ENCODE assay signal across 17 cellular contexts in the genomic region with DNA sequence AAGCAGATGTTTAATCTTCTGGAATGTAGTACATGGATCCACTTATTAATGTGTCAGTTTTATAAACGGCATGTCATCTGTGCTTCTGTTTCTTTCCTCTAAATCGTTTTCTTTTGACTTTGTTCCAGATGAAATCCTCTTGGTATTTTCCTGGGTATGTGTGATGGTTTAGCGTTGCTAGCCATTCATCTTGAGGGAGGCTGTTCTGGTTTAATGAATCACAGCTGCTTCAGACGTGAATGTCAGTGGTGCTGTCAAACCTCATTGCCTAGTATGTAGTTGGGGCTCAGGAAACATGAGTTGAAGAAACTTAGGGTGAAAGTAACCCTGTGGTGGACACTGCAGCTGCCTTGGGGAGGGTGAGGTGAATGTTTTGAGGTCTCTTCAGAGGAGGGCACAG. TPM values are rescaled to one million over a fixed set of nuclear protein-coding genes. Genes with fewer than 3 reads are reported as not detected.
"Had no signal": no experiment of that assay in that cellular context is flagged by ENCODE, and none has a peak within 500 bp of the region (broad histone marks: within the 10 kb centered on the region; RNA-seq: fewer than 3 reads in every experiment).

No MANE protein-coding gene starts in this region.

- DNase-seq: activated CD4-positive, alpha-beta T cell treated with anti-CD3 and anti-CD28 coated beads, Interleukin-2, amount 10 ng/mL, durations not matched to agents 7 days and 5 days; activated CD8-positive, alpha-beta memory T cell treated with anti-CD3 and anti-CD28 coated beads, Interleukin-2, amount 50 U/mL, for 48 hours; activated gamma-delta T cell treated with Interleukin-2 at 50 U/mL for 16 hours; activated naive CD8-positive, alpha-beta T cell treated with anti-CD3 and anti-CD28 coated beads for 36 hours; endodermal cell; foreskin keratinocyte; glutamatergic neuron; hypothalamus; lower lobe of right lung; psoas muscle; spleen had no signal

- H3K27ac ChIP-seq: foreskin keratinocyte, lower lobe of right lung, psoas muscle, spleen had no signal

- H3K4me3 ChIP-seq: lower lobe of right lung, psoas muscle, spleen had no signal

- H3K4me1 Mint-ChIP-seq: activated CD4-positive, alpha-beta T cell treated with anti-CD3 and anti-CD28 coated beads, Interleukin-2, amount 10 ng/mL, durations not matched to agents 7 days and 5 days; activated naive CD8-positive, alpha-beta T cell treated with anti-CD3 and anti-CD28 coated beads for 36 hours; neural crest cell had no signal

- H3K36me3 Mint-ChIP-seq: activated naive CD8-positive, alpha-beta T cell treated with anti-CD3 and anti-CD28 coated beads for 36 hours had no signal

- H3K9me3 Mint-ChIP-seq: activated CD4-positive, alpha-beta T cell treated with anti-CD3 and anti-CD28 coated beads, Interleukin-2, amount 10 ng/mL, durations not matched to agents 7 days and 5 days; stimulated activated naive CD8-positive, alpha-beta T cell treated with anti-CD3 and anti-CD28 coated beads, Interleukin-15, Interleukin-2, amounts not matched to agents 100 ng/mL and 50 ng/mL, for 24 hours; T-helper 2 cell treated with Interferon-gamma antibody and Interleukin-4, amounts not matched to agents 5 μg/mL and 100 μg/mL, for 36 hours had no signal

- H3K27ac Mint-ChIP-seq: activated CD4-positive, alpha-beta T cell treated with anti-CD3 and anti-CD28 coated beads, Interleukin-2, amount 10 ng/mL, durations not matched to agents 7 days and 5 days; activated naive CD8-positive, alpha-beta T cell treated with anti-CD3 and anti-CD28 coated beads for 36 hours; endodermal cell; mesothelial cell of epicardium; stimulated activated naive CD8-positive, alpha-beta T cell treated with anti-CD3 and anti-CD28 coated beads, Interleukin-15, Interleukin-2, amounts not matched to agents 100 ng/mL and 50 ng/mL, for 24 hours; T-helper 2 cell treated with Interferon-gamma antibody and Interleukin-4, amounts not matched to agents 5 μg/mL and 100 μg/mL, for 36 hours; type B pancreatic cell had no signal

- H3K27me3 Mint-ChIP-seq: activated CD4-positive, alpha-beta T cell treated with anti-CD3 and anti-CD28 coated beads, Interleukin-2, amount 10 ng/mL, durations not matched to agents 7 days and 5 days; activated naive CD8-positive, alpha-beta T cell treated with anti-CD3 and anti-CD28 coated beads for 36 hours; type B pancreatic cell had no signal

- H3K4me3 Mint-ChIP-seq: activated CD4-positive, alpha-beta T cell treated with anti-CD3 and anti-CD28 coated beads, Interleukin-2, amount 10 ng/mL, durations not matched to agents 7 days and 5 days; activated naive CD8-positive, alpha-beta T cell treated with anti-CD3 and anti-CD28 coated beads for 36 hours; endodermal cell; mesothelial cell of epicardium; neural crest cell; stimulated activated naive CD8-positive, alpha-beta T cell treated with anti-CD3 and anti-CD28 coated beads, Interleukin-15, Interleukin-2, amounts not matched to agents 100 ng/mL and 50 ng/mL, for 24 hours; T-helper 2 cell treated with Interferon-gamma antibody and Interleukin-4, amounts not matched to agents 5 μg/mL and 100 μg/mL, for 36 hours; type B pancreatic cell had no signal

RNA-seq across cellular contexts. Expression of gene KCNK1, which starts 33.2 kb away (rescaled TPM):
- total RNA-seq: activated naive CD8-positive, alpha-beta T cell treated with anti-CD3 and anti-CD28 coated beads for 36 hours; osteocyte had no signal
